Comparison of ENCODE assay signal across 22 cellular contexts in the genomic region with DNA sequence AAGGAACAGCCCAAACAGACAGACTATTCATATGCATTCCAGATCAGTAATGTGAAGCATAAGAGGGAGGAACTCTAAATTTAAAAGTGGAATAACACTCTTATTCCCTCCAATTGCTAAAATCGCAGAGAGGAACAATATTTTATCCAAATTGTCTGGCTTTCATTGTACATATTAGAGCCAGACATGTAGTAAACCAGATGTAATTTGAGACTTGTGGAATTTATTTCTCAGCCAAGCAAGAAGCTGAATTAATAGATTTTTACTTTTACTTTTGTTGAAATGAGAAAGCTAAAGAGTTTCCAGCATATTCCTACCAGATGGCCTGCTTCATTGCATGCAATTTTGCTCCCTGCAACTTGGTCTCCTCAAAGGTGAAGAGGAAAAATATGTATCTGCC.
"Had no signal": no experiment of that assay in that cellular context is flagged by ENCODE, and none has a peak within 500 bp of the region (broad histone marks: within the 10 kb centered on the region; RNA-seq: fewer than 3 reads in every experiment).

No MANE protein-coding gene starts in this region.

- H3K4me2 ChIP-seq: neural progenitor cell had no signal

- ATAC-seq: activated CD8-positive, alpha-beta T cell treated with anti-CD3 and anti-CD28 coated beads, Interleukin-2, amount 10 ng/mL, durations not matched to agents 7 days and 5 days; activated T-cell treated with anti-CD3 and anti-CD28 coated beads, Interleukin-2, amount 50 U/mL, for 72 hours had no signal

- H3K36me3 Mint-ChIP-seq: activated naive CD8-positive, alpha-beta T cell; brain; neural progenitor cell had no signal

- H3K9me3 ChIP-seq: ovary, sigmoid colon, stomach, testis, upper lobe of left lung had no signal

- H3K9ac ChIP-seq: neural progenitor cell had no signal

- H3K4me1 ChIP-seq: neural progenitor cell, stomach, testis, upper lobe of left lung had no signal

- H3K4me1 Mint-ChIP-seq: activated CD4-positive, alpha-beta T cell treated with anti-CD3 and anti-CD28 coated beads, Interleukin-2, amount 10 ng/mL, durations not matched to agents 24 days and 14 days; central memory CD8-positive, alpha-beta T cell; neural progenitor cell had no signal

- H3K27me3 ChIP-seq: neural progenitor cell, ovary, sigmoid colon, stomach, testis, upper lobe of left lung had no signal

- H3K36me3 ChIP-seq: neural progenitor cell, ovary, sigmoid colon, stomach, upper lobe of left lung had no signal

- H3K9me3 Mint-ChIP-seq: activated CD4-positive, alpha-beta T cell treated with anti-CD3 and anti-CD28 coated beads, Interleukin-2, amount 10 ng/mL, durations not matched to agents 24 days and 14 days; brain; neural progenitor cell had no signal

- H3K27ac Mint-ChIP-seq: activated CD4-positive, alpha-beta T cell treated with anti-CD3 and anti-CD28 coated beads, Interleukin-2, amount 10 ng/mL, durations not matched to agents 24 days and 14 days; activated CD8-positive, alpha-beta T cell treated with anti-CD3 and anti-CD28 coated beads, Interleukin-2, amount 10 ng/mL, durations not matched to agents 7 days and 5 days; activated naive CD8-positive, alpha-beta T cell; activated T-cell treated with anti-CD3 and anti-CD28 coated beads, Interleukin-2, amount 50 U/mL, for 72 hours; neural progenitor cell had no signal

- H2AFZ ChIP-seq: neural progenitor cell had no signal

- H3K4me3 ChIP-seq: lung, neural progenitor cell, ovary, sigmoid colon, stomach, testis, upper lobe of left lung had no signal

- H3K4me3 Mint-ChIP-seq: activated CD4-positive, alpha-beta T cell treated with anti-CD3 and anti-CD28 coated beads, Interleukin-2, amount 10 ng/mL, durations not matched to agents 24 days and 14 days; activated CD8-positive, alpha-beta T cell treated with anti-CD3 and anti-CD28 coated beads, Interleukin-2, amount 10 ng/mL, durations not matched to agents 7 days and 5 days; activated naive CD8-positive, alpha-beta T cell; activated T-cell treated with anti-CD3 and anti-CD28 coated beads, Interleukin-2, amount 50 U/mL, for 72 hours; brain; central memory CD8-positive, alpha-beta T cell; neural progenitor cell had no signal

- H3K27ac ChIP-seq: neural progenitor cell, ovary, stomach, testis, upper lobe of left lung had no signal

- DNase-seq: activated CD4-positive, alpha-beta T cell treated with anti-CD3 and anti-CD28 coated beads, Interleukin-2, amount 10 ng/mL, durations not matched to agents 24 days and 14 days; activated CD8-positive, alpha-beta memory T cell treated with anti-CD3 and anti-CD28 coated beads, Interleukin-2, amount 50 U/mL, for 48 hours; activated CD8-positive, alpha-beta T cell treated with anti-CD3 and anti-CD28 coated beads, Interleukin-2, amount 10 ng/mL, durations not matched to agents 7 days and 5 days; activated gamma-delta T cell treated with Interleukin-2 at 50 U/mL for 16 hours; activated T-cell treated with anti-CD3 and anti-CD28 coated beads, Interleukin-2, amount 50 U/mL, for 72 hours; amygdala; cortex of kidney; effector CD4-positive, alpha-beta T cell; kidney glomerular epithelial cell; midbrain; ovary; sigmoid colon; stimulated activated CD4-positive, alpha-beta T cell treated with anti-CD3 and anti-CD28 coated beads, Interleukin-2, amount 100 ng/mL, for 24 hours; stomach; T-helper 2 cell; testis; upper lobe of left lung had no signal

- H3K27me3 Mint-ChIP-seq: activated CD4-positive, alpha-beta T cell treated with anti-CD3 and anti-CD28 coated beads, Interleukin-2, amount 10 ng/mL, durations not matched to agents 24 days and 14 days; activated naive CD8-positive, alpha-beta T cell; brain; central memory CD8-positive, alpha-beta T cell had no signal
